ENCODE assay signal across 24 cellular contexts in the genomic region with DNA sequence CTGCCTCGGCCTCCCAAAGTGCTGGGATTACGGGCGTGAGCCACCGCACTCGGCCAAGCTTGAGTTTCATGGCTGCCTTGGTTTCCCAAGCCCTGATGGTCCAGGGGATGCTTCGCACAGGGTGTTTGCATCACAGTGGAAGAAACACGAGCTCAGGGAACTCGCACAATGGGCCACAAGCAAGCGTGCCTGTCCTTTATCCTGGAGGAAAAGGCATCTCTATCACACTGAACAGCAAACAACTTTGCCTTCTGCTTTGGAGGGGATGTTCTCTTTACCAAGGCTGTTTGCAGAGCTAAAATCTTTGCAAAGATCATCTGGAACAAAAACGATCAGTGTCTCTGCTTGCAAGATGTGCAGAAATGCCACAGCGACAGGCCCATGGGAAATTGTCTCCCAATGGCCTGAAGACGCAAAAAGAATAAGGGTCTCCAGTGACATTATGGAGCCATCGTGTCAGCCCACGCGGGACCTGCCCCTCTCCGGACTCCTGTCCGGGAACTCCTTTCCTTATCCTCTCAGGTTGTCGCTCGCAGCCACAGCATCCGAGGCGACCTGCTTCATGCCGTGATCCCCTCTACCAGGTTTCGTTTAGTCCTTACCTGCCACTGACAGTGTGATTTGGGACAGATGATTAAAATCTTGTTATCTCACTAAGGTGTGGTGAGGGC. TPM values are rescaled to one million over a fixed set of nuclear protein-coding genes. Genes with fewer than 3 reads are reported as not detected.
"Had no signal": no experiment of that assay in that cellular context is flagged by ENCODE, and none has a peak within 500 bp of the region (broad histone marks: within the 10 kb centered on the region; RNA-seq: fewer than 3 reads in every experiment).

No MANE protein-coding gene starts in this region.

- H3K9me3 ChIP-seq: colonic mucosa, gastrocnemius medialis, lower lobe of right lung, transverse colon had no signal

- H3K27ac ChIP-seq: colonic mucosa, dorsolateral prefrontal cortex, esophagus squamous epithelium, gastrocnemius medialis, lower lobe of right lung, stomach, suprapubic skin, transverse colon had no signal

- ATAC-seq: gastrocnemius medialis, lower lobe of right lung, mucosa of descending colon had no signal

- H3K27ac Mint-ChIP-seq: activated B cell treated with CpG ODN at 0.5 μM for 24 hours; activated CD4-positive, alpha-beta T cell treated with anti-CD3 and anti-CD28 coated beads for 36 hours; activated CD8-positive, alpha-beta T cell treated with anti-CD3 and anti-CD28 coated beads for 36 hours; stimulated activated memory B cell treated with anti-CD40 and anti-IgM and Interleukin-4, amounts not matched to agents 10 μg/mL and 1 μg/mL and 100 μg/mL, for 72 hours had no signal

- H3K9me3 Mint-ChIP-seq: neural crest cell; stimulated activated memory B cell treated with anti-CD40 and anti-IgM and Interleukin-4, amounts not matched to agents 10 μg/mL and 1 μg/mL and 100 μg/mL, for 72 hours had no signal

- H3K4me3 ChIP-seq: colonic mucosa, dorsolateral prefrontal cortex, esophagus squamous epithelium, gastrocnemius medialis, lower lobe of right lung, mucosa of descending colon, stomach, suprapubic skin, transverse colon had no signal

- H3K27me3 Mint-ChIP-seq: central memory CD8-positive, alpha-beta T cell had no signal

- H3K4me3 Mint-ChIP-seq: activated B cell treated with CpG ODN at 0.5 μM for 24 hours; activated CD4-positive, alpha-beta T cell treated with anti-CD3 and anti-CD28 coated beads for 36 hours; activated CD8-positive, alpha-beta T cell treated with anti-CD3 and anti-CD28 coated beads for 36 hours; central memory CD8-positive, alpha-beta T cell; neural crest cell; stimulated activated memory B cell treated with anti-CD40 and anti-IgM and Interleukin-4, amounts not matched to agents 10 μg/mL and 1 μg/mL and 100 μg/mL, for 72 hours had no signal

- FAIRE-seq: astrocyte, urothelium cell line had no signal

- H3K27me3 ChIP-seq: colonic mucosa had no signal

- H3K4me1 Mint-ChIP-seq: activated B cell treated with CpG ODN at 0.5 μM for 24 hours; neural crest cell; stimulated activated memory B cell treated with anti-CD40 and anti-IgM and Interleukin-4, amounts not matched to agents 10 μg/mL and 1 μg/mL and 100 μg/mL, for 72 hours had no signal

- H3K36me3 Mint-ChIP-seq: stimulated activated memory B cell treated with anti-CD40 and anti-IgM and Interleukin-4, amounts not matched to agents 10 μg/mL and 1 μg/mL and 100 μg/mL, for 72 hours had no signal

- DNase-seq: activated B cell treated with CpG ODN at 0.5 μM for 24 hours; activated T-cell treated with anti-CD3 and anti-CD28 coated beads, Interleukin-2, amount 50 U/mL, for 1 hour; colonic mucosa; esophagus squamous epithelium; gastrocnemius medialis; hypothalamus; lower lobe of right lung; mesendoderm; occipital lobe; stimulated activated CD4-positive, alpha-beta T cell treated with anti-CD3 and anti-CD28 coated beads, Interleukin-2, amount 100 ng/mL, for 24 hours; stomach; T1000; transverse colon had no signal

- H3K36me3 ChIP-seq: colonic mucosa, esophagus squamous epithelium, gastrocnemius medialis, lower lobe of right lung, stomach, suprapubic skin, transverse colon had no signal

- H3K4me1 ChIP-seq: colonic mucosa, esophagus squamous epithelium, gastrocnemius medialis, lower lobe of right lung, stomach, suprapubic skin, transverse colon had no signal

RNA-seq across cellular contexts. Expression of a gene that starts 44.1 kb away (rescaled TPM):
- total RNA-seq: renal cortical epithelial cell had no signal
